Comparison of ENCODE assay signal across 29 cellular contexts in genomic region chr6:5275497-5275896, GRCh38. TPM values are rescaled to one million over a fixed set of nuclear protein-coding genes. Genes with fewer than 3 reads are reported as not detected.
DNase-seq lines count a peak whose midpoint lies in the region; ATAC-seq and TF ChIP-seq lines count a peak whose summit lies in the region.
"Had no signal": no experiment of that assay in that cellular context is flagged by ENCODE, and none has a peak within 500 bp of the region (broad histone marks: within the 10 kb centered on the region; RNA-seq: fewer than 3 reads in every experiment).

No MANE protein-coding gene starts in this region.

- no peak overlapping the region for H2AK5ac ChIP-seq in IMR-90 (ENCODE audit: low read depth, low read length)

- no peak overlapping the region for H4K8ac ChIP-seq in IMR-90 (ENCODE audit: low read depth in 2 of 2, low read length in 2 of 2)

- BruUV-seq in IMR-90 (replicated peaks; lab: Mats Ljungman, UMichigan), result no TSS peak

- H3K4me1 Mint-ChIP-seq in activated T-cell treated with anti-CD3 and anti-CD28 coated beads, Interleukin-2, amount 50 U/mL, for 72 hours (ENCODE audit: low read depth), result peaks cover 56% of the 10 kb centered on the region

- no CpG with 5 or more reads among the region's 2 CpGs for WGBS in IMR-90 (ENCODE audit: extremely low coverage in 2 of 2, insufficient read length in 1 of 2), 2 experiments

- peaks cover 0 to 2% of the 10 kb centered on the region in 2 donors for H3K9me3 Mint-ChIP-seq in activated T-cell treated with anti-CD3 and anti-CD28 coated beads, Interleukin-2, amount 50 U/mL, for 72 hours
- H3K9me3 Mint-ChIP-seq: activated naive CD8-positive, alpha-beta T cell treated with anti-CD3 and anti-CD28 coated beads for 36 hours; naive thymus-derived CD8-positive, alpha-beta T cell; WTC11 had no signal

- TF ChIP-seq CTCF in IMR-90 (conservative IDR thresholded peaks at IDR 0.05; ENCODE audit: low read depth, low read length) (peak; percentile 22; the same call in 1 of the 2 replicates), astrocyte of the spinal cord (IDR thresholded peaks at IDR 0.05; ENCODE audit: low read depth, low read length) (peak; percentile 12), osteoblast (IDR thresholded peaks at IDR 0.05; ENCODE audit: extremely low read depth, low read depth, low read length) (peak; percentile 24)

- no peak overlapping the region for H2AK9ac ChIP-seq in IMR-90 (replicated peaks; ENCODE audit: low read depth, low read length, poor library complexity)

- no peak for ATAC-seq in activated T-cell treated with anti-CD3 and anti-CD28 coated beads, Interleukin-2, amount 50 U/mL, for 72 hours (replicated peaks in 1 of 2)
- no peak for ATAC-seq in IMR-90 (ENCODE audit: low read depth)
- ATAC-seq in HG03196 (IDR thresholded peaks at IDR 0.05; ENCODE audit: unreplicated experiment), result no peak
- ATAC-seq: K562; naive thymus-derived CD8-positive, alpha-beta T cell; WTC11 had no signal

- no peak overlapping the region for H3K9ac ChIP-seq in IMR-90 (ENCODE audit: low read depth, low read length)

- H3K36me3 ChIP-seq in IMR-90 (ENCODE audit: control insufficient read depth, insufficient read depth, low read length), result no peaks in the 10 kb centered on the region
- H3K36me3 ChIP-seq in osteoblast (ENCODE audit: insufficient read depth, low read length), result no peaks in the 10 kb centered on the region
- H3K36me3 ChIP-seq: esophagus squamous epithelium, MG63 had no signal

- no peaks in the 10 kb centered on the region; the same call in 1 of the 2 replicates for H3K9me1 ChIP-seq in IMR-90 (ENCODE audit: insufficient read depth, low read length)

- H3K27me3 Mint-ChIP-seq in activated T-cell treated with anti-CD3 and anti-CD28 coated beads, Interleukin-2, amount 50 U/mL, for 72 hours (ENCODE audit: low read depth), result no peaks in the 10 kb centered on the region
- H3K27me3 Mint-ChIP-seq: activated naive CD8-positive, alpha-beta T cell treated with anti-CD3 and anti-CD28 coated beads for 36 hours; naive thymus-derived CD8-positive, alpha-beta T cell had no signal

- H3K4me3 ChIP-seq in IMR-90 (ENCODE audit: insufficient read depth, low read depth, low read length) (no peak overlapping the region), astrocyte of the spinal cord (ENCODE audit: low read depth, low read length) (no peak overlapping the region), osteoblast (ENCODE audit: insufficient read depth, low read length) (no peak overlapping the region)
- H3K4me3 ChIP-seq: esophagus squamous epithelium, K562, MG63, PC-9 had no signal

- H3K27ac ChIP-seq in IMR-90 (ENCODE audit: insufficient read depth, low read length) (no peak overlapping the region), osteoblast (ENCODE audit: low read depth, low read length) (no peak overlapping the region)
- H3K27ac ChIP-seq: esophagus squamous epithelium, PC-9 had no signal

- peaks cover 12 to 19% of the 10 kb centered on the region in 2 donors for H3K36me3 Mint-ChIP-seq in activated T-cell treated with anti-CD3 and anti-CD28 coated beads, Interleukin-2, amount 50 U/mL, for 72 hours (ENCODE audit: insufficient read depth in 2 of 2)
- H3K36me3 Mint-ChIP-seq: WTC11 had no signal

- H2AFZ ChIP-seq in IMR-90 (replicated peaks; ENCODE audit: low read length, poor library complexity) (no peak overlapping the region), osteoblast (ENCODE audit: low read length) (no peak overlapping the region)
- H2AFZ ChIP-seq: PC-9 had no signal

- H4K20me1 ChIP-seq in IMR-90 (ENCODE audit: insufficient read depth, low read length) (no peaks in the 10 kb centered on the region), osteoblast (ENCODE audit: insufficient read depth, low read length) (peaks cover 11% of the 10 kb centered on the region)

- H2BK20ac ChIP-seq in IMR-90 (ENCODE audit: low read depth, low read length), result no peak overlapping the region

- no peak overlapping the region for H3K18ac ChIP-seq in IMR-90 (ENCODE audit: low read depth, low read length)

- no peaks in the 10 kb centered on the region for H3K27me3 ChIP-seq in IMR-90 (ENCODE audit: control insufficient read depth, insufficient read depth, low read length)
- no peaks in the 10 kb centered on the region for H3K27me3 ChIP-seq in osteoblast (ENCODE audit: insufficient read depth, low read length)
- H3K27me3 ChIP-seq: esophagus squamous epithelium, MG63 had no signal

- peak overlapping the region; percentile 44 for H3K27ac Mint-ChIP-seq in activated T-cell treated with anti-CD3 and anti-CD28 coated beads, Interleukin-2, amount 50 U/mL, for 72 hours
- H3K27ac Mint-ChIP-seq: activated naive CD8-positive, alpha-beta T cell treated with anti-CD3 and anti-CD28 coated beads for 36 hours; naive thymus-derived CD8-positive, alpha-beta T cell; WTC11 had no signal

- no peak overlapping the region for H2BK5ac ChIP-seq in IMR-90 (ENCODE audit: low read depth, low read length, poor library complexity, severe bottlenecking)

- no peak overlapping the region for H4K5ac ChIP-seq in IMR-90 (ENCODE audit: low read depth, low read length)

- H3K4me3 Mint-ChIP-seq in activated T-cell treated with anti-CD3 and anti-CD28 coated beads, Interleukin-2, amount 50 U/mL, for 72 hours, result no peak overlapping the region
- H3K4me3 Mint-ChIP-seq: activated naive CD8-positive, alpha-beta T cell treated with anti-CD3 and anti-CD28 coated beads for 36 hours; naive thymus-derived CD8-positive, alpha-beta T cell; WTC11 had no signal

- in situ Hi-C loops in IMR-90 (cut with MboI; ENCODE audit: low sequenced_read_pairs) (no loop called here), astrocyte of the spinal cord (cut with HindIII; ENCODE audit: low sequenced_read_pairs) (no loop called here)

- no peak overlapping the region for H3K56ac ChIP-seq in IMR-90 (ENCODE audit: extremely low read depth, insufficient read depth, low read length)

- POLR2A ChIA-PET in IMR-90 (lab: Charles Lee; ENCODE audit: unreplicated experiment), result no interaction called here

- no peak overlapping the region for H3K14ac ChIP-seq in IMR-90 (replicated peaks; ENCODE audit: low read depth, low read length)

- no peak overlapping the region for H3K4ac ChIP-seq in IMR-90 (ENCODE audit: low read depth, low read length)

- peak; percentile 14; the same call in 1 of the 2 replicates for TF ChIP-seq RAD21 in IMR-90 (IDR thresholded peaks at IDR 0.05; ENCODE audit: low read length)

- no peak overlapping the region for H3K23ac ChIP-seq in IMR-90 (ENCODE audit: low read depth, low read length)

- H3K9me3 ChIP-seq in IMR-90 (ENCODE audit: control insufficient read depth, insufficient read depth, low read length) (no peaks in the 10 kb centered on the region), osteoblast (ENCODE audit: low read depth, low read length) (no peaks in the 10 kb centered on the region)
- H3K9me3 ChIP-seq: esophagus squamous epithelium, MG63 had no signal

- TF ChIP-seq POLR2A in IMR-90 (IDR thresholded peaks at IDR 0.05; ENCODE audit: low read depth, low read length), result no peak

- H3K4me2 ChIP-seq in IMR-90 (ENCODE audit: low read depth, low read length) (no peak overlapping the region), osteoblast (ENCODE audit: insufficient read depth, low read length) (no peak overlapping the region)
- H3K4me2 ChIP-seq: PC-9 had no signal

- peaks cover 27 to 34% of the 10 kb centered on the region in 2 experiments for H3K79me1 ChIP-seq in IMR-90 (ENCODE audit: low read depth in 1 of 2, low read length in 2 of 2)

- no peak overlapping the region for H2BK15ac ChIP-seq in IMR-90 (ENCODE audit: low read depth, low read length)

- CTCF ChIA-PET in IMR-90 (lab: Yijun Ruan, JAX), result interaction anchor here (0.9 kb wide), 1 partner anchor 132 kb away, joined by 3 read pairs; no protein-coding TSS in a partner anchor

- no peak overlapping the region for H4K91ac ChIP-seq in IMR-90 (ENCODE audit: insufficient read depth, low read depth, low read length)

- H2BK120ac ChIP-seq in IMR-90 (ENCODE audit: low read depth, low read length), result no peak overlapping the region

- peaks cover 28% of the 10 kb centered on the region for H3K79me2 ChIP-seq in osteoblast (ENCODE audit: insufficient read depth, low read length)

- DNase-seq in activated T-cell treated with anti-CD3 and anti-CD28 coated beads, Interleukin-2, amount 50 U/mL, for 72 hours, result no peak
- DNase-seq in activated T-cell treated with anti-CD3 and anti-CD28 coated beads, Interleukin-2, amount 50 U/mL, for 48 hours, result no peak
- DNase-seq in IMR-90 (no peak), astrocyte of the spinal cord (ENCODE audit: low read depth, low spot score) (no peak), osteoblast (ENCODE audit: insufficient read length, low spot score, missing footprints) (no peak), NOMO-1 treated with DMSO at 0.1 percent for 48 hours (lab: John Stamatoyannopoulos, UW; ENCODE audit: unreplicated experiment) (no peak), NCI-H2227 (lab: John Stamatoyannopoulos, UW; ENCODE audit: unreplicated experiment) (no peak)
- DNase-seq: activated CD4-positive, alpha-beta T cell treated with anti-CD3 and anti-CD28 coated beads, Interleukin-2, amount 50 U/mL, for 48 hours; activated effector memory CD4-positive, alpha-beta T cell treated with anti-CD3 and anti-CD28 coated beads, Interleukin-2, amount 50 U/mL, for 16 hours; activated naive CD8-positive, alpha-beta T cell treated with anti-CD3 and anti-CD28 coated beads for 36 hours; aorta; C1 segment of cervical spinal cord; Calu3; central memory CD4-positive, alpha-beta T cell; esophagus squamous epithelium; MG63; naive thymus-derived CD8-positive, alpha-beta T cell; NCI-H1417; NCI-H2081; NCI-H345; NCI-H82; occipital lobe; PC-9; Right ventricle myocardium superior; stimulated activated naive CD4-positive, alpha-beta T cell treated with Interleukin-2 at 50 U/mL for 16 hours; T1000 had no signal

- dilution Hi-C loops in IMR-90 (cut with HindIII; ENCODE audit: low sequenced_read_pairs, unreplicated experiment), result no loop called here

- intact Hi-C loops in IMR-90 (cut with micrococcal nuclease), result loop anchor here (5.0 kb wide), 1 partner anchor 133 kb away; no protein-coding TSS in a partner anchor

- H3K4me1 ChIP-seq in IMR-90 (ENCODE audit: control insufficient read depth, insufficient read depth, low read length), result peaks cover 4% of the 10 kb centered on the region
- H3K4me1 ChIP-seq in osteoblast (ENCODE audit: insufficient read depth, low read length), result no peaks in the 10 kb centered on the region

RNA-seq across cellular contexts. Expression of gene FARS2, which starts 14.2 kb away (rescaled TPM):
- 10 to 100 TPM; 23.9 to 26.0 TPM for total RNA-seq in activated T-cell treated with anti-CD3 and anti-CD28 coated beads, Interleukin-2, amount 50 U/mL, for 72 hours
- total RNA-seq in IMR-90 (2012; rRNA removed) (26.1 and 28.9 TPM in 2 replicates), osteoblast (25.9 and 29.7 TPM in 2 replicates)
- polyA plus RNA-seq in IMR-90 (2012; rRNA removed), result 10.7 and 12.1 TPM in 2 replicates
- 8.2 and 11.1 TPM in 2 replicates for polyA plus RNA-seq in IMR-90 (2012; cell fraction: cytosol; rRNA removed)
- 6.5 and 6.6 TPM in 2 replicates for polyA plus RNA-seq in IMR-90 (2012; cell fraction: nucleus; rRNA removed; ENCODE audit: low replicate concordance)

RNA-seq across cellular contexts. Expression of gene LYRM4, which starts 14.7 kb away (rescaled TPM):
- total RNA-seq in activated T-cell treated with anti-CD3 and anti-CD28 coated beads, Interleukin-2, amount 50 U/mL, for 72 hours, result 10 to 100 TPM; 28.4 to 38.3 TPM
- total RNA-seq in IMR-90 (2012; rRNA removed), result 11.5 and 16.1 TPM in 2 replicates
- polyA plus RNA-seq in IMR-90 (2012; rRNA removed), result 25.9 and 26.6 TPM in 2 replicates
- 14.7 and 33.0 TPM in 2 replicates for polyA plus RNA-seq in IMR-90 (2012; cell fraction: cytosol; rRNA removed)
- 4.4 and 11.8 TPM in 2 replicates for polyA plus RNA-seq in IMR-90 (2012; cell fraction: nucleus; rRNA removed; ENCODE audit: low replicate concordance)
- 7.4 and 16.6 TPM in 2 replicates for total RNA-seq in osteoblast
